ENCODE assay signal across 8 cellular contexts in genomic region chr22:24951942-24952836, GRCh38. TPM values are rescaled to one million over a fixed set of nuclear protein-coding genes. Genes with fewer than 3 reads are reported as not detected.
DNase-seq lines count a peak whose midpoint lies in the region; ATAC-seq and TF ChIP-seq lines count a peak whose summit lies in the region.

KIAA1671 (plus strand) TSS chr22:24952716; CDS start chr22:25028000, 75,284 bp downstream.

- H3K27me3 ChIP-seq in colonic mucosa (peaks cover 4% of the 10 kb centered on the region), layer of hippocampus (ENCODE audit: control insufficient read depth, insufficient read depth, low read length) (peaks cover 3% of the 10 kb centered on the region)

- DNase-seq in EL (peak; percentile 60), NCI-H510A treated with DMSO at 0.1 percent for 48 hours (lab: John Stamatoyannopoulos, UW) (peak; percentile 65), colonic mucosa (peak; percentile 91)
- DNase-seq in activated CD4-positive, alpha-beta T cell treated with anti-CD3 and anti-CD28 coated beads for 48 hours: peak; percentile 88
- DNase-seq in stimulated activated CD4-positive, alpha-beta T cell treated with anti-CD3 and anti-CD28 coated beads, Interleukin-1b, Interleukin-23, amount 100 ng/mL, for 1 hour (ENCODE audit: low read depth in 2 of 2): peak; percentile 74 to 78

- peak; percentile 99 for TF ChIP-seq CTCF in colonic mucosa (IDR thresholded peaks at IDR 0.05)

- intact Hi-C loops in colonic mucosa (cut with DNase I): loop anchor here (2.0 to 5.0 kb wide), 2 partner anchors 40 to 97 kb away; no protein-coding TSS in a partner anchor

- peak within 1 kb of the TSS; percentile 72 to 92 for H3K9ac ChIP-seq in colonic mucosa (ENCODE audit: low read depth in 2 of 2, low read length in 2 of 2)

- no peaks in the 10 kb centered on the region for H3K36me3 ChIP-seq in colonic mucosa

- H3K27ac ChIP-seq in colonic mucosa (peak within 1 kb of the TSS; percentile 89), layer of hippocampus (ENCODE audit: low read depth, low read length) (peak within 1 kb of the TSS; percentile 81)

- H3K4me3 ChIP-seq in colonic mucosa: peak within 1 kb of the TSS; percentile 67

- no peaks in the 10 kb centered on the region for H3K9me3 ChIP-seq in colonic mucosa

- ATAC-seq in HG02798 (IDR thresholded peaks at IDR 0.05; ENCODE audit: poor library complexity, unreplicated experiment) (peak; percentile 71), HG03196 (IDR thresholded peaks at IDR 0.05; ENCODE audit: unreplicated experiment) (no peak)

- H3K4me1 ChIP-seq in colonic mucosa: no peaks in the 10 kb centered on the region

RNA-seq across cellular contexts. Expression of gene KIAA1671, which starts in this region (rescaled TPM):
- 10 to 100 TPM; 82.5 to 94.3 TPM for total RNA-seq in colonic mucosa
